Comparison of ENCODE assay signal across 21 cellular contexts in the genomic region with DNA sequence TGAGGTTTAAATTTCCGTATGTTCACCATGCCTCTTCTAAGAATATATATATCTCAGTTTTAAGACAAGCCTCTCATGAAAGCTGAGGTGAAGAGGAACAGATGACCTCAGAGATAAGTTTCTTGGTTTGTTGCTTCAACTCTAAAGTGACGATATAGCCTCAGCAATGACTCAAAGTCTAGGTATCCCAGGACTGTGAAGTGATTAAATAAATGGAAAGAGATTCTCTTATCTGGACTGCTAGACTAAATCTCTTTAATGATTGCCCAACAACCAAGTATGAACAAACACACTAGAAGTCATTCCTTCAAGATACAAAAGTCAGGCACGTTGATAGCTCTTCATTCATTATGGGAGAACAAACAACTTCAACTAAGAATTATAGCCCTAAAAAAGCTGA. TPM values are rescaled to one million over a fixed set of nuclear protein-coding genes. Genes with fewer than 3 reads are reported as not detected.
DNase-seq lines count a peak whose midpoint lies in the region; ATAC-seq and TF ChIP-seq lines count a peak whose summit lies in the region.
"Had no signal": no experiment of that assay in that cellular context is flagged by ENCODE, and none has a peak within 500 bp of the region (broad histone marks: within the 10 kb centered on the region; RNA-seq: fewer than 3 reads in every experiment).

No MANE protein-coding gene starts in this region.

- H3K4me1 Mint-ChIP-seq in Caco-2 (ENCODE audit: low read depth, unreplicated experiment) (peaks cover 64% of the 10 kb centered on the region), WTC11 (peaks cover 7% of the 10 kb centered on the region)
- H3K4me1 Mint-ChIP-seq: stimulated activated naive CD8-positive, alpha-beta T cell treated with anti-CD3 and anti-CD28 coated beads, Interleukin-15, amount 100 ng/mL, for 72 hours had no signal

- peak overlapping the region in 1 of 2 experiments; percentile 41; a peak in 2 of 4 replicates for H3K27ac ChIP-seq in SK-N-SH (ENCODE audit: low read depth in 2 of 2, low read length in 1 of 2)
- H3K27ac ChIP-seq: esophagus squamous epithelium, heart right ventricle had no signal

- H3K4me1 ChIP-seq in Caco-2 (peaks cover 66% of the 10 kb centered on the region), SK-N-SH (ENCODE audit: control insufficient read depth in 1 of 2, insufficient read depth in 2 of 2, low read depth in 1 of 2, low read length in 1 of 2) (peaks cover 0 to 4% of the 10 kb centered on the region in 2 experiments; a peak in 2 of 4 replicates)
- H3K4me1 ChIP-seq: esophagus squamous epithelium, heart right ventricle had no signal

- POLR2A ChIA-PET in Caco-2 (lab: Charles Lee) = interaction anchor here (0.5 to 1.8 kb wide), 7 partner anchors 10 to 705 kb away, joined by 3 to 15 read pairs (median 4); a partner anchor contains a TSS
- POLR2A ChIA-PET in SK-N-SH (lab: Yijun Ruan, JAX) = interaction anchor here (0.9 kb wide), 1 partner anchor 12 kb away, joined by 3 read pairs; no protein-coding TSS in a partner anchor
- POLR2A ChIA-PET in WTC11 (lab: Charles Lee) = no interaction called here

- CTCF ChIA-PET in Caco-2 (lab: Charles Lee) (interaction anchor here (0.5 to 2.6 kb wide), 10 partner anchors 9 to 705 kb away, joined by 3 to 13 read pairs (median 4); a partner anchor contains a TSS), SK-N-SH (lab: Yijun Ruan, JAX) (interaction anchor here (0.6 kb wide), 2 partner anchors 13 to 228 kb away, joined by 3 to 4 read pairs; no protein-coding TSS in a partner anchor), WTC11 (lab: Charles Lee) (no interaction called here)

- H3K9me2 ChIP-seq in SK-N-SH = no peaks in the 10 kb centered on the region

- BruUV-seq in Caco-2 (replicated peaks; lab: Mats Ljungman, UMichigan) = no TSS peak

- TF ChIP-seq CTCF in Caco-2 (IDR thresholded peaks at IDR 0.05; ENCODE audit: insufficient read depth in 1 of 2, low read depth in 1 of 2, low read length in 1 of 2, severe bottlenecking in 1 of 2, unreplicated experiment in 1 of 2) = no peak
- no peak for TF ChIP-seq CTCF in SK-N-SH (IDR thresholded peaks at IDR 0.05)
- no peak for TF ChIP-seq CTCF in retinal pigment epithelial cell (conservative IDR thresholded peaks at IDR 0.05; ENCODE audit: low read depth, low read length)
- TF ChIP-seq CTCF in WTC11 (IDR thresholded peaks at IDR 0.05) = no peak

- H3K9me3 ChIP-seq in Caco-2 (no peaks in the 10 kb centered on the region), SK-N-SH (no peaks in the 10 kb centered on the region)
- H3K9me3 ChIP-seq: esophagus squamous epithelium, heart right ventricle had no signal

- H3K36me3 Mint-ChIP-seq in Caco-2 (ENCODE audit: insufficient read depth, unreplicated experiment) = peaks cover 67% of the 10 kb centered on the region
- H3K36me3 Mint-ChIP-seq in WTC11 = no peaks in the 10 kb centered on the region

- intact Hi-C loops in Caco-2 (cut with micrococcal nuclease; ENCODE audit: unreplicated experiment) = loop anchor here (1.0 to 2.0 kb wide), 3 partner anchors 8 to 42 kb away; a partner anchor contains a TSS

- H3K27me3 Mint-ChIP-seq in Caco-2 (ENCODE audit: insufficient read depth, unreplicated experiment) (no peaks in the 10 kb centered on the region), WTC11 (ENCODE audit: low read depth) (peaks cover 3% of the 10 kb centered on the region; the same call in 1 of the 2 replicates)

- 12% methylated on average over 3 of the region's 3 CpGs for WGBS in SK-N-SH (ENCODE audit: low lambda C conversion rate)

- no peaks in the 10 kb centered on the region for H3K27me3 ChIP-seq in Caco-2 (replicated peaks; ENCODE audit: control insufficient read depth, insufficient read depth, low read length)
- H3K27me3 ChIP-seq in SK-N-SH (ENCODE audit: insufficient read depth) = no peaks in the 10 kb centered on the region
- H3K27me3 ChIP-seq: esophagus squamous epithelium had no signal

- H2AFZ ChIP-seq in SK-N-SH (ENCODE audit: low read depth) = 0 out of 2 replicates have a peak overlapping the region, but pooled peaks have one; percentile 40

- ATAC-seq in WTC11 = no peak
- ATAC-seq: heart right ventricle; stimulated activated naive CD8-positive, alpha-beta T cell treated with anti-CD3 and anti-CD28 coated beads, Interleukin-15, amount 100 ng/mL, for 72 hours had no signal

- no peaks in the 10 kb centered on the region for H3K36me3 ChIP-seq in Caco-2 (ENCODE audit: control insufficient read depth, insufficient read depth, low read length)
- H3K36me3 ChIP-seq in SK-N-SH (replicated peaks in 1 of 2; ENCODE audit: control insufficient read depth in 1 of 2, insufficient read depth in 2 of 2, low read length in 1 of 2) = no peaks in the 10 kb centered on the region
- H3K36me3 ChIP-seq: esophagus squamous epithelium, heart right ventricle had no signal

- H3K9ac ChIP-seq in SK-N-SH = no peak overlapping the region

- 0 out of 2 replicates have a peak overlapping the region, but pooled peaks have one; percentile 20 for H3K4me2 ChIP-seq in SK-N-SH

- no peak for TF ChIP-seq EP300 in SK-N-SH (IDR thresholded peaks at IDR 0.05; ENCODE audit: borderline replicate concordance in 1 of 2, low read depth in 1 of 2, low read length in 1 of 2)

- H3K4me3 ChIP-seq in Caco-2 (ENCODE audit: low read depth, low read length) (no peak overlapping the region), SK-N-SH (ENCODE audit: low read depth in 2 of 2, low read length in 1 of 2) (no peak overlapping the region), retinal pigment epithelial cell (ENCODE audit: low read length) (no peak overlapping the region)
- H3K4me3 ChIP-seq: esophagus squamous epithelium, heart right ventricle had no signal

- H3K27ac Mint-ChIP-seq in Caco-2 (ENCODE audit: unreplicated experiment) = peak overlapping the region; percentile 92
- H3K27ac Mint-ChIP-seq in WTC11 = no peak overlapping the region
- H3K27ac Mint-ChIP-seq: dendritic cell treated with granulocyte-macrophage colony-stimulating factor and Interleukin-4, amounts not matched to agents 40 ng/mL and 50 ng/mL, for 4 days; stimulated activated naive CD8-positive, alpha-beta T cell treated with anti-CD3 and anti-CD28 coated beads, Interleukin-15, amount 100 ng/mL, for 72 hours had no signal

- H3F3A ChIP-seq in SK-N-SH (replicated peaks; ENCODE audit: insufficient read depth) = peaks cover 5% of the 10 kb centered on the region

- H3K4me3 Mint-ChIP-seq in Caco-2 (ENCODE audit: unreplicated experiment) = peak overlapping the region; percentile 67
- no peak overlapping the region for H3K4me3 Mint-ChIP-seq in WTC11
- H3K4me3 Mint-ChIP-seq: dendritic cell treated with granulocyte-macrophage colony-stimulating factor and Interleukin-4, amounts not matched to agents 40 ng/mL and 50 ng/mL, for 4 days; stimulated activated naive CD8-positive, alpha-beta T cell treated with anti-CD3 and anti-CD28 coated beads, Interleukin-15, amount 100 ng/mL, for 72 hours had no signal

- H4K20me1 ChIP-seq in SK-N-SH (ENCODE audit: insufficient read depth) = no peaks in the 10 kb centered on the region

- no peaks in the 10 kb centered on the region for H3K79me2 ChIP-seq in SK-N-SH (ENCODE audit: insufficient read depth)

- H3K9me3 Mint-ChIP-seq in Caco-2 (ENCODE audit: unreplicated experiment) = peaks cover 14% of the 10 kb centered on the region
- no peaks in the 10 kb centered on the region for H3K9me3 Mint-ChIP-seq in WTC11
- H3K9me3 Mint-ChIP-seq: dendritic cell treated with granulocyte-macrophage colony-stimulating factor and Interleukin-4, amounts not matched to agents 40 ng/mL and 50 ng/mL, for 4 days had no signal

- DNase-seq in Caco-2 = peak; percentile 59 to 87
- DNase-seq in SK-N-SH = no peak
- peak; percentile 64 for DNase-seq in glomerular visceral epithelial cell (ENCODE audit: extremely low spot score)
- peak; percentile 84 for DNase-seq in retinal pigment epithelial cell (ENCODE audit: low read depth)
- DNase-seq in NCI-H146 (lab: John Stamatoyannopoulos, UW) = no peak
- no peak for DNase-seq in stimulated activated CD4-positive, alpha-beta T cell treated with anti-CD3 and anti-CD28 coated beads, Interleukin-2, amount 100 ng/mL, for 48 hours
- DNase-seq in WTC11 (ENCODE audit: low spot score) = no peak
- no peak for DNase-seq in mesenteric fat pad (ENCODE audit: low spot score)
- DNase-seq: anterior cingulate cortex; C1 segment of cervical spinal cord; DMS53; esophagus squamous epithelium; heart right ventricle; Karpas-422; kidney; NCI-H1436 treated with DMSO at 0.1 percent for 48 hours; NCI-H446 treated with DMSO at 0.1 percent for 48 hours; posterior cingulate gyrus; stimulated activated CD4-positive, alpha-beta T cell treated with anti-CD3 and anti-CD28 coated beads, Interleukin-12 subunit alpha, Interleukin-12 subunit beta, amount 100 ng/mL, for 4 hours; stimulated activated naive CD8-positive, alpha-beta T cell treated with anti-CD3 and anti-CD28 coated beads, Interleukin-15, amount 100 ng/mL, for 72 hours had no signal

- TF ChIP-seq RAD21 in SK-N-SH (IDR thresholded peaks at IDR 0.05; ENCODE audit: low read length) = no peak

TF ChIP-seq in WTC11, 78 proteins besides CTCF, POLR2A, EP300 and RAD21 (continues in another document):
- TF ChIP-seq GABPB1 (CRISPR knock-in tag; IDR thresholded peaks at IDR 0.05) (no peak), RORB (CRISPR knock-in tag; IDR thresholded peaks at IDR 0.05) (no peak), TEAD1 (CRISPR knock-in tag; IDR thresholded peaks at IDR 0.05) (no peak), IRF2 (CRISPR knock-in tag; IDR thresholded peaks at IDR 0.05; ENCODE audit: borderline replicate concordance, low read depth) (no peak), ZNF263 (CRISPR knock-in tag; IDR thresholded peaks at IDR 0.05; ENCODE audit: low read depth) (no peak)
- TF ChIP-seq, protein P1, sequence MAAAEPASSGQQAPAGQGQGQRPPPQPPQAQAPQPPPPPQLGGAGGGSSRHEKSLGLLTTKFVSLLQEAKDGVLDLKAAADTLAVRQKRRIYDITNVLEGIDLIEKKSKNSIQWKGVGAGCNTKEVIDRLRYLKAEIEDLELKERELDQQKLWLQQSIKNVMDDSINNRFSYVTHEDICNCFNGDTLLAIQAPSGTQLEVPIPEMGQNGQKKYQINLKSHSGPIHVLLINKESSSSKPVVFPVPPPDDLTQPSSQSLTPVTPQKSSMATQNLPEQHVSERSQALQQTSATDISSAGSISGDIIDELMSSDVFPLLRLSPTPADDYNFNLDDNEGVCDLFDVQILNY (CRISPR knock-in tag; IDR thresholded peaks at IDR 0.05) = no peak
- TF ChIP-seq, protein P2, sequence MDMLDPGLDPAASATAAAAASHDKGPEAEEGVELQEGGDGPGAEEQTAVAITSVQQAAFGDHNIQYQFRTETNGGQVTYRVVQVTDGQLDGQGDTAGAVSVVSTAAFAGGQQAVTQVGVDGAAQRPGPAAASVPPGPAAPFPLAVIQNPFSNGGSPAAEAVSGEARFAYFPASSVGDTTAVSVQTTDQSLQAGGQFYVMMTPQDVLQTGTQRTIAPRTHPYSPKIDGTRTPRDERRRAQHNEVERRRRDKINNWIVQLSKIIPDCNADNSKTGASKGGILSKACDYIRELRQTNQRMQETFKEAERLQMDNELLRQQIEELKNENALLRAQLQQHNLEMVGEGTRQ (CRISPR knock-in tag; IDR thresholded peaks at IDR 0.05) = no peak

RNA-seq across cellular contexts. Expression of a gene that starts 15.3 kb away (rescaled TPM):
- total RNA-seq in Caco-2 (2022) = 440 and 534 TPM in 2 replicates
- 7.9 and 11.4 TPM in 2 replicates for polyA plus RNA-seq in SK-N-SH (2012; rRNA removed)
- 9.5 and 13.8 TPM in 2 replicates for polyA plus RNA-seq in SK-N-SH (2012; cell fraction: cytosol; rRNA removed)
- polyA plus RNA-seq in SK-N-SH (2012; cell fraction: nucleus; rRNA removed) = 8.4 and 11.9 TPM in 2 replicates
- 26.8 to 27.3 TPM (median 27.0 TPM) in 3 replicates for total RNA-seq in WTC11 (2021)
- total RNA-seq in mesenteric fat pad = 14.8 TPM

Comparison
In these comparisons a context has a peak if more than half of its experiments do, and no peak if none do; other contexts are left out.
1. DNase-seq: peak in Caco-2 (2 of 2), glomerular visceral epithelial cell (single experiment) and retinal pigment epithelial cell (single experiment); none in SK-N-SH (single experiment), NCI-H146 (single experiment), stimulated activated CD4-positive, alpha-beta T cell treated with anti-CD3 and anti-CD28 coated beads, Interleukin-2, amount 100 ng/mL, for 48 hours (0 of 2), WTC11 (single experiment) and mesenteric fat pad (single experiment).
2. RNA of a gene that starts 15.3 kb away (total RNA-seq): 440 to 534 TPM in Caco-2; 26.8 to 27.3 TPM in WTC11 and 14.8 TPM in mesenteric fat pad (single experiment); every median in the first group is over 10 times any median in the second.